In genomic region chr6:43936476-43936875, GRCh38 we compare ENCODE assay signal across 29 cellular contexts.
DNase-seq lines count a peak whose midpoint lies in the region; ATAC-seq, FAIRE-seq and TF ChIP-seq lines count a peak whose summit lies in the region.
"Had no signal": no experiment of that assay in that cellular context is flagged by ENCODE, and none has a peak within 500 bp of the region (broad histone marks: within the 10 kb centered on the region; RNA-seq: fewer than 3 reads in every experiment).

No MANE protein-coding gene starts in this region.

- H3K9me2 ChIP-seq in Karpas-422 (replicated peaks; ENCODE audit: insufficient read depth, low read length) = no peaks in the 10 kb centered on the region

- dilution Hi-C loops in mammary epithelial cell (cut with HindIII; ENCODE audit: low sequenced_read_pairs) = no loop called here

- no peak for FAIRE-seq in small intestine (lab: Jason Lieb, UNC)
- FAIRE-seq: frontal cortex had no signal

- H3K36me3 ChIP-seq in Karpas-422 (ENCODE audit: insufficient read depth, low read length) (no peaks in the 10 kb centered on the region), right lobe of liver (no peaks in the 10 kb centered on the region), smooth muscle cell (ENCODE audit: low read depth) (no peaks in the 10 kb centered on the region), small intestine (ENCODE audit: control insufficient read depth in 2 of 2, insufficient read depth in 2 of 2, low read length in 2 of 2) (no peaks in the 10 kb centered on the region), mammary epithelial cell (ENCODE audit: insufficient read depth, low read length) (no peaks in the 10 kb centered on the region)
- H3K36me3 ChIP-seq: esophagus muscularis mucosa, HAP-1, prostate gland, vagina had no signal

- H3K4me1 Mint-ChIP-seq in HFFc6 (ENCODE audit: low read depth) = no peaks in the 10 kb centered on the region
- H3K4me1 Mint-ChIP-seq: immature natural killer cell; stimulated activated naive B cell treated with anti-CD40 and anti-IgM and Interleukin-4, amounts not matched to agents 10 μg/mL and 1 μg/mL and 100 μg/mL, for 72 hours had no signal

- H3K4me3 ChIP-seq in Karpas-422 (ENCODE audit: low read length) (no peak overlapping the region), right lobe of liver (no peak overlapping the region), smooth muscle cell (no peak overlapping the region), small intestine (ENCODE audit: low read depth in 1 of 2, low read length in 2 of 2) (no peak overlapping the region), mammary epithelial cell (replicated peaks in 1 of 3; ENCODE audit: insufficient read depth in 1 of 3, low read depth in 2 of 3, low read length in 3 of 3) (no peak overlapping the region)
- H3K4me3 ChIP-seq: esophagus muscularis mucosa, HAP-1, prostate gland, testis, vagina had no signal

- no peak overlapping the region for H3K9ac ChIP-seq in Karpas-422 (ENCODE audit: low read length)
- no peak overlapping the region for H3K9ac ChIP-seq in smooth muscle cell (ENCODE audit: low read depth)
- H3K9ac ChIP-seq in mammary epithelial cell (ENCODE audit: insufficient read depth, low read length) = no peak overlapping the region

- TF ChIP-seq POLR2A in right lobe of liver (IDR thresholded peaks at IDR 0.05) = no peak

- H4K20me1 ChIP-seq in Karpas-422 (ENCODE audit: insufficient read depth, low read depth, low read length) = no peaks in the 10 kb centered on the region
- no peaks in the 10 kb centered on the region for H4K20me1 ChIP-seq in smooth muscle cell (ENCODE audit: low read depth)
- no peaks in the 10 kb centered on the region for H4K20me1 ChIP-seq in mammary epithelial cell (ENCODE audit: insufficient read depth, low read length)

- H3K27me3 Mint-ChIP-seq in HFFc6 (ENCODE audit: insufficient read depth) = peaks cover 13% of the 10 kb centered on the region

- in situ Hi-C loops in mammary epithelial cell (cut with MboI; ENCODE audit: low sequenced_read_pairs in 2 of 2) = no loop called here

- H3K4me1 ChIP-seq in Karpas-422 (ENCODE audit: low read length) (peaks cover 17% of the 10 kb centered on the region), right lobe of liver (no peaks in the 10 kb centered on the region), smooth muscle cell (ENCODE audit: low read depth) (peaks cover 19% of the 10 kb centered on the region), small intestine (ENCODE audit: control insufficient read depth in 2 of 2, insufficient read depth in 1 of 2, low read depth in 1 of 2, low read length in 1 of 2) (no peaks in the 10 kb centered on the region), mammary epithelial cell (ENCODE audit: insufficient read depth, low read length) (no peaks in the 10 kb centered on the region)
- H3K4me1 ChIP-seq: HAP-1, prostate gland, testis, vagina had no signal

- H3K79me2 ChIP-seq in Karpas-422 (ENCODE audit: low read length) (no peaks in the 10 kb centered on the region), smooth muscle cell (ENCODE audit: low read depth) (no peaks in the 10 kb centered on the region), mammary epithelial cell (ENCODE audit: insufficient read depth, low read length) (no peaks in the 10 kb centered on the region)

- H3K36me3 Mint-ChIP-seq in HFFc6 (ENCODE audit: low read depth) = no peaks in the 10 kb centered on the region
- H3K36me3 Mint-ChIP-seq: immature natural killer cell; stimulated activated naive B cell treated with anti-CD40 and anti-IgM and Interleukin-4, amounts not matched to agents 10 μg/mL and 1 μg/mL and 100 μg/mL, for 72 hours had no signal

- no peaks in the 10 kb centered on the region for H3K9me3 Mint-ChIP-seq in HFFc6
- H3K9me3 Mint-ChIP-seq: immature natural killer cell; stimulated activated naive B cell treated with anti-CD40 and anti-IgM and Interleukin-4, amounts not matched to agents 10 μg/mL and 1 μg/mL and 100 μg/mL, for 72 hours; T-helper 2 cell treated with Interferon-gamma antibody and Interleukin-4, amounts not matched to agents 5 μg/mL and 100 μg/mL, for 36 hours had no signal

- intact Hi-C loops in right lobe of liver (cut with DNase I) = no loop called here
- intact Hi-C loops in mammary epithelial cell (cut with micrococcal nuclease) = no loop called here

- no peaks in the 10 kb centered on the region for H3K27me3 ChIP-seq in Karpas-422 (ENCODE audit: low read length)
- no peaks in the 10 kb centered on the region for H3K27me3 ChIP-seq in right lobe of liver
- no peaks in the 10 kb centered on the region for H3K27me3 ChIP-seq in smooth muscle cell (ENCODE audit: low read depth)
- H3K27me3 ChIP-seq in small intestine (ENCODE audit: control insufficient read depth in 2 of 2, insufficient read depth in 2 of 2, low read length in 2 of 2) = no peaks in the 10 kb centered on the region
- H3K27me3 ChIP-seq in mammary epithelial cell (ENCODE audit: insufficient read depth, low read length) = no peaks in the 10 kb centered on the region
- H3K27me3 ChIP-seq: esophagus muscularis mucosa, testis, vagina had no signal

- TF ChIP-seq CTCF in right lobe of liver (IDR thresholded peaks at IDR 0.05) (no peak), smooth muscle cell (IDR thresholded peaks at IDR 0.05; ENCODE audit: borderline replicate concordance, insufficient read depth, poor library complexity, severe bottlenecking) (no peak), mammary epithelial cell (conservative IDR thresholded peaks at IDR 0.05 in 1 of 2, IDR thresholded peaks at IDR 0.05 in 1 of 2; ENCODE audit: extremely low read depth in 1 of 2, insufficient read depth in 1 of 2, low read depth in 1 of 2, low read length in 2 of 2) (no peak), HFFc6 (IDR thresholded peaks at IDR 0.05) (no peak)

- H3K9me3 ChIP-seq in Karpas-422 (ENCODE audit: low read length) = no peaks in the 10 kb centered on the region
- no peaks in the 10 kb centered on the region for H3K9me3 ChIP-seq in right lobe of liver
- H3K9me3 ChIP-seq in smooth muscle cell (replicated peaks; ENCODE audit: low read depth) = no peaks in the 10 kb centered on the region
- H3K9me3 ChIP-seq in small intestine (ENCODE audit: control insufficient read depth, low read depth) = no peaks in the 10 kb centered on the region
- no peaks in the 10 kb centered on the region for H3K9me3 ChIP-seq in mammary epithelial cell (replicated peaks; ENCODE audit: insufficient read depth, low read length)
- H3K9me3 ChIP-seq: esophagus muscularis mucosa, HAP-1, prostate gland, testis, vagina had no signal

- H3K27ac ChIP-seq in Karpas-422 (ENCODE audit: low read length) = no peak overlapping the region
- no peak overlapping the region for H3K27ac ChIP-seq in right lobe of liver
- H3K27ac ChIP-seq in smooth muscle cell (ENCODE audit: low read depth) = no peak overlapping the region
- H3K27ac ChIP-seq in small intestine (ENCODE audit: low read depth in 1 of 2, low read length in 1 of 2) = no peak overlapping the region
- no peak overlapping the region for H3K27ac ChIP-seq in mammary epithelial cell (ENCODE audit: insufficient read depth, low read depth, low read length)
- H3K27ac ChIP-seq: esophagus muscularis mucosa, HL-60, prostate gland, testis, vagina had no signal

- ATAC-seq in right lobe of liver = no peak
- ATAC-seq: stimulated activated naive B cell treated with anti-CD40 and anti-IgM and Interleukin-4, amounts not matched to agents 10 μg/mL and 1 μg/mL and 100 μg/mL, for 72 hours had no signal

- H3F3A ChIP-seq in smooth muscle cell (ENCODE audit: low read depth) = peaks cover 10% of the 10 kb centered on the region

- H3K4me2 ChIP-seq in Karpas-422 (ENCODE audit: low read depth, low read length, poor library complexity, severe bottlenecking) = peak overlapping the region; percentile 33
- H3K4me2 ChIP-seq in smooth muscle cell = peak overlapping the region; percentile 10
- H3K4me2 ChIP-seq in mammary epithelial cell (ENCODE audit: insufficient read depth, low read depth, low read length) = no peak overlapping the region

- DNase-seq in activated effector memory CD4-positive, alpha-beta T cell treated with anti-CD3 and anti-CD28 coated beads, Interleukin-2, amount 50 U/mL, for 16 hours = peak; percentile 41
- no peak for DNase-seq in activated effector memory CD4-positive, alpha-beta T cell treated with Interleukin-2 at 50 U/mL for 16 hours
- DNase-seq in Karpas-422 = no peak
- peak in 2 of 3 donors; percentile 27 to 39 for DNase-seq in right lobe of liver
- no peak for DNase-seq in smooth muscle cell (lab: John Stamatoyannopoulos, UW; ENCODE audit: unreplicated experiment)
- DNase-seq in small intestine = no peak
- DNase-seq in mammary epithelial cell = no peak
- DNase-seq in HFFc6 = no peak
- DNase-seq: activated naive CD4-positive, alpha-beta T cell; activated T-cell treated with anti-CD3 and anti-CD28 coated beads for 4 hours; COR-L47; cortex of kidney; DMS79 treated with DMSO at 0.1 percent for 48 hours; hippocampal formation; immature natural killer cell; NCI-H1105; NCI-H2029 treated with DMSO at 0.1 percent for 48 hours; NCI-H226; NCI-H774; stimulated activated CD4-positive, alpha-beta T cell treated with anti-CD3 and anti-CD28 coated beads, Interleukin-4, amount 100 ng/mL, for 1 hour; stimulated activated naive B cell treated with anti-CD40 and anti-IgM and Interleukin-4, amounts not matched to agents 10 μg/mL and 1 μg/mL and 100 μg/mL, for 72 hours; testis had no signal

- no peak overlapping the region for H3K4me3 Mint-ChIP-seq in HFFc6
- H3K4me3 Mint-ChIP-seq: immature natural killer cell; stimulated activated naive B cell treated with anti-CD40 and anti-IgM and Interleukin-4, amounts not matched to agents 10 μg/mL and 1 μg/mL and 100 μg/mL, for 72 hours; T-helper 2 cell treated with Interferon-gamma antibody and Interleukin-4, amounts not matched to agents 5 μg/mL and 100 μg/mL, for 36 hours had no signal

- no peak overlapping the region for H2AFZ ChIP-seq in Karpas-422 (ENCODE audit: low read length)
- no peak overlapping the region for H2AFZ ChIP-seq in smooth muscle cell (ENCODE audit: low read depth)
- no peak overlapping the region for H2AFZ ChIP-seq in mammary epithelial cell (ENCODE audit: low read depth, low read length)

- WGBS in right lobe of liver (ENCODE audit: insufficient coverage, low coverage, low lambda C conversion rate, missing lambda C conversion rate) = 83% methylated on average over 3 of the region's 9 CpGs
- 42% methylated on average over 9 of the region's 9 CpGs for WGBS in smooth muscle cell (ENCODE audit: low lambda C conversion rate)
- WGBS in small intestine, 3 donors = 88 to 90% (median 89%) methylated on average over 9 of the region's 9 CpGs
- 90% methylated on average over 9 of the region's 9 CpGs for WGBS in mammary epithelial cell (ENCODE audit: low coverage, missing lambda C conversion rate)

- no peak overlapping the region for H3K27ac Mint-ChIP-seq in HFFc6
- H3K27ac Mint-ChIP-seq: immature natural killer cell; stimulated activated naive B cell treated with anti-CD40 and anti-IgM and Interleukin-4, amounts not matched to agents 10 μg/mL and 1 μg/mL and 100 μg/mL, for 72 hours; T-helper 2 cell treated with Interferon-gamma antibody and Interleukin-4, amounts not matched to agents 5 μg/mL and 100 μg/mL, for 36 hours had no signal

- CTCF ChIA-PET in mammary epithelial cell (lab: Charles Lee; ENCODE audit: low non-redundant PET) = no interaction called here

- no TSS peak for BruUV-seq in mammary epithelial cell (replicated peaks; lab: Mats Ljungman, UMichigan)

Comparison
In these comparisons a context has a peak if more than half of its experiments do, and no peak if none do; other contexts are left out.
1. DNase-seq: peak in activated effector memory CD4-positive, alpha-beta T cell treated with anti-CD3 and anti-CD28 coated beads, Interleukin-2, amount 50 U/mL, for 16 hours (single experiment) and right lobe of liver (2 of 3); none in activated effector memory CD4-positive, alpha-beta T cell treated with Interleukin-2 at 50 U/mL for 16 hours (single experiment), Karpas-422 (single experiment), smooth muscle cell (single experiment), small intestine (single experiment), mammary epithelial cell (single experiment) and HFFc6 (single experiment).